ENCODE assay signal across 20 cellular contexts in the genomic region with DNA sequence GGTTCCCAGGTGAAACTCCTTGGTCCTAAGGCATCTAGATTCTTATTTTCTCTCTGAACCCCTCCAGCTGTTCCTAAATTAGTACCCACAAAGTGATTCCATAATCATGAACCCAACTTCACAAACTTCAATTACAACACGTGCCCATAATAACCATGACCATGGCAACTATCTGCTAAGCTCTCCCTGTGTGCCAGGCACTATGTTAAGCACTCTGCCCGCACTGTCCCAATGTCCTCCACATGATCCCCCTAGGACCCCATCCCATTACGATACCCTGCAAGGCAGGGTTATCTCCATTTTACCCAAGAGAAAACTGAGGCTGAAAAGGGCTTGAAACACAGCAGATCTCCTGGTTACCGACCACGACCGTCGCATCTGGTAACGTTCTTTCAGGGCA. TPM values are rescaled to one million over a fixed set of nuclear protein-coding genes. Genes with fewer than 3 reads are reported as not detected.
DNase-seq lines count a peak whose midpoint lies in the region; ATAC-seq and TF ChIP-seq lines count a peak whose summit lies in the region.
"Had no signal": no experiment of that assay in that cellular context is flagged by ENCODE, and none has a peak within 500 bp of the region (broad histone marks: within the 10 kb centered on the region; RNA-seq: fewer than 3 reads in every experiment).

No MANE protein-coding gene starts in this region.

- intact Hi-C loops in Calu3 (cut with micrococcal nuclease; ENCODE audit: unreplicated experiment) (no loop called here), heart left ventricle (cut with DNase I) (loop anchor here in 7 of 10 donors (2.0 to 10.0 kb wide), 6 partner anchors 56 to 714 kb away; no protein-coding TSS in a partner anchor), psoas muscle (cut with DNase I) (loop anchor here in 1 of 2 donors (5.0 kb wide), 1 partner anchor 696 kb away; no protein-coding TSS in a partner anchor), A673 (cut with micrococcal nuclease; ENCODE audit: unreplicated experiment) (no loop called here)

- no peaks in the 10 kb centered on the region for H3K36me3 ChIP-seq in heart left ventricle
- H3K36me3 ChIP-seq in psoas muscle (ENCODE audit: insufficient read depth in 1 of 2, low read depth in 1 of 2) = peaks cover 0 to 5% of the 10 kb centered on the region in 2 donors
- H3K36me3 ChIP-seq in A673 (ENCODE audit: insufficient read depth, low read length, poor library complexity, severe bottlenecking) = no peaks in the 10 kb centered on the region
- H3K36me3 ChIP-seq: BE2C, SJCRH30 had no signal

- no peak for TF ChIP-seq POLR2A in heart left ventricle (IDR thresholded peaks at IDR 0.05)

- H3K36me3 Mint-ChIP-seq in activated naive CD4-positive, alpha-beta T cell treated with anti-CD3 and anti-CD28 coated beads, Interleukin-2, amount 50 U/mL, for 24 hours = peaks cover 7% of the 10 kb centered on the region
- peaks cover 10% of the 10 kb centered on the region for H3K36me3 Mint-ChIP-seq in activated naive CD4-positive, alpha-beta T cell treated with anti-CD3 and anti-CD28 coated beads, Interleukin-2, amount 10 ng/mL, durations not matched to agents 7 days and 5 days
- no peaks in the 10 kb centered on the region for H3K36me3 Mint-ChIP-seq in Calu3 (ENCODE audit: insufficient read depth, unreplicated experiment)

- ATAC-seq in heart left ventricle (peak; percentile 65 to 76 (median 69)), psoas muscle (no peak), GM18519 (IDR thresholded peaks at IDR 0.05; ENCODE audit: low FRiP score, unreplicated experiment) (no peak), GM19452 (IDR thresholded peaks at IDR 0.05; ENCODE audit: unreplicated experiment) (no peak)

- H3K27ac Mint-ChIP-seq in activated naive CD4-positive, alpha-beta T cell treated with anti-CD3 and anti-CD28 coated beads, Interleukin-2, amount 50 U/mL, for 24 hours = peak overlapping the region; percentile 43
- H3K27ac Mint-ChIP-seq in activated naive CD4-positive, alpha-beta T cell treated with anti-CD3 and anti-CD28 coated beads, Interleukin-2, amount 10 ng/mL, durations not matched to agents 7 days and 5 days = no peak overlapping the region
- H3K27ac Mint-ChIP-seq in Calu3 (ENCODE audit: unreplicated experiment) = peak overlapping the region; percentile 43

- no peaks in the 10 kb centered on the region for H3K27me3 Mint-ChIP-seq in activated naive CD4-positive, alpha-beta T cell treated with anti-CD3 and anti-CD28 coated beads, Interleukin-2, amount 50 U/mL, for 24 hours
- no peaks in the 10 kb centered on the region for H3K27me3 Mint-ChIP-seq in activated naive CD4-positive, alpha-beta T cell treated with anti-CD3 and anti-CD28 coated beads, Interleukin-2, amount 10 ng/mL, durations not matched to agents 7 days and 5 days
- H3K27me3 Mint-ChIP-seq in Calu3 (ENCODE audit: unreplicated experiment) = no peaks in the 10 kb centered on the region

- no peaks in the 10 kb centered on the region for H3K27me3 ChIP-seq in heart left ventricle
- no peaks in the 10 kb centered on the region for H3K27me3 ChIP-seq in psoas muscle (ENCODE audit: insufficient read depth in 3 of 3, low read length in 2 of 3)
- H3K27me3 ChIP-seq in A673 (replicated peaks; ENCODE audit: insufficient read depth, low read depth, low read length, poor library complexity) = no peaks in the 10 kb centered on the region
- H3K27me3 ChIP-seq: BE2C, SJCRH30 had no signal

- H3K4me3 Mint-ChIP-seq in activated naive CD4-positive, alpha-beta T cell treated with anti-CD3 and anti-CD28 coated beads, Interleukin-2, amount 50 U/mL, for 24 hours = no peak overlapping the region
- no peak overlapping the region for H3K4me3 Mint-ChIP-seq in activated naive CD4-positive, alpha-beta T cell treated with anti-CD3 and anti-CD28 coated beads, Interleukin-2, amount 10 ng/mL, durations not matched to agents 7 days and 5 days
- H3K4me3 Mint-ChIP-seq in Calu3 (ENCODE audit: low read depth, unreplicated experiment) = no peak overlapping the region
- H3K4me3 Mint-ChIP-seq: CD8-positive, alpha-beta memory T cell had no signal

- 56 to 65% (median 59%) methylated on average over 8 of the region's 8 CpGs for WGBS in heart left ventricle, 4 donors
- 27 to 32% (median 28%) methylated on average over 8 of the region's 8 CpGs for WGBS in psoas muscle, 3 donors

- no peak overlapping the region for H3K4me3 ChIP-seq in heart left ventricle
- H3K4me3 ChIP-seq in psoas muscle = peak overlapping the region; percentile 33
- H3K4me3 ChIP-seq in A673 (ENCODE audit: low read depth, low read length, poor library complexity, severe bottlenecking) = no peak overlapping the region
- H3K4me3 ChIP-seq: PC-9, SJCRH30 had no signal

- H3K9me3 ChIP-seq in heart left ventricle (peaks cover 0 to 14% (median under 1%) of the 10 kb centered on the region in 12 donors), psoas muscle (no peaks in the 10 kb centered on the region), A673 (ENCODE audit: low read depth, low read length, poor library complexity, severe bottlenecking) (no peaks in the 10 kb centered on the region)
- H3K9me3 ChIP-seq: BE2C, SJCRH30 had no signal

- TF ChIP-seq CTCF in Calu3 (IDR thresholded peaks at IDR 0.05; ENCODE audit: unreplicated experiment) (no peak), heart left ventricle (IDR thresholded peaks at IDR 0.05) (no peak), psoas muscle (IDR thresholded peaks at IDR 0.05) (no peak), A673 (conservative IDR thresholded peaks at IDR 0.05; ENCODE audit: low read depth, low read length) (no peak)

- DNase-seq in activated naive CD4-positive, alpha-beta T cell treated with anti-CD3 and anti-CD28 coated beads, Interleukin-2, amount 10 ng/mL, durations not matched to agents 7 days and 5 days = no peak
- DNase-seq in Calu3 (no peak), heart left ventricle (peak in 1 of 5 donors; percentile 50), psoas muscle (no peak), A673 (ENCODE audit: low spot score) (no peak)
- DNase-seq: 8988T; BE2C; CD8-positive, alpha-beta memory T cell; DMS79; NCI-H1436; NCI-H1930; NCI-H345; NCI-H524 treated with DMSO at 0.1 percent for 48 hours; PC-9; SJCRH30 had no signal

- peaks cover 70% of the 10 kb centered on the region for H3K4me1 Mint-ChIP-seq in activated naive CD4-positive, alpha-beta T cell treated with anti-CD3 and anti-CD28 coated beads, Interleukin-2, amount 50 U/mL, for 24 hours
- peaks cover 12% of the 10 kb centered on the region for H3K4me1 Mint-ChIP-seq in activated naive CD4-positive, alpha-beta T cell treated with anti-CD3 and anti-CD28 coated beads, Interleukin-2, amount 10 ng/mL, durations not matched to agents 7 days and 5 days
- peaks cover 40% of the 10 kb centered on the region for H3K4me1 Mint-ChIP-seq in Calu3 (ENCODE audit: low read depth, unreplicated experiment)

- H3K9me3 Mint-ChIP-seq in activated naive CD4-positive, alpha-beta T cell treated with anti-CD3 and anti-CD28 coated beads, Interleukin-2, amount 50 U/mL, for 24 hours = no peaks in the 10 kb centered on the region
- peaks cover 11% of the 10 kb centered on the region for H3K9me3 Mint-ChIP-seq in activated naive CD4-positive, alpha-beta T cell treated with anti-CD3 and anti-CD28 coated beads, Interleukin-2, amount 10 ng/mL, durations not matched to agents 7 days and 5 days
- H3K9me3 Mint-ChIP-seq in Calu3 (ENCODE audit: low read depth, unreplicated experiment) = no peaks in the 10 kb centered on the region

- H3K27ac ChIP-seq in heart left ventricle = peak overlapping the region; percentile 33 to 82 (median 78)
- peak overlapping the region; percentile 95 for H3K27ac ChIP-seq in psoas muscle
- no peak overlapping the region for H3K27ac ChIP-seq in A673 (ENCODE audit: low read depth, low read length, poor library complexity, severe bottlenecking)
- H3K27ac ChIP-seq: KMS-11, PC-9, RWPE1, SJCRH30 had no signal

- CTCF ChIA-PET in activated naive CD4-positive, alpha-beta T cell treated with anti-CD3 and anti-CD28 coated beads, Interleukin-2, amount 10 ng/mL, durations not matched to agents 7 days and 5 days (lab: Charles Lee) = no interaction called here
- CTCF ChIA-PET in Calu3 (lab: Charles Lee) (interaction anchor here (1.1 to 2.5 kb wide), 3 partner anchors 12 to 62 kb away, joined by 3 to 14 read pairs (median 3); no protein-coding TSS in a partner anchor), A673 (lab: Charles Lee) (no interaction called here)

- no TSS peak for BruUV-seq in Calu3 (replicated peaks; lab: Mats Ljungman, UMichigan)
- no TSS peak for BruUV-seq in A673 (replicated peaks; lab: Mats Ljungman, UMichigan)

- POLR2A ChIA-PET in A673 (lab: Charles Lee; ENCODE audit: low non-redundant PET) = no interaction called here

- H3K4me1 ChIP-seq in heart left ventricle (peaks cover 0 to 54% (median 24%) of the 10 kb centered on the region in 12 donors), psoas muscle (peaks cover 70% of the 10 kb centered on the region), A673 (ENCODE audit: insufficient read depth, low read length, poor library complexity, severe bottlenecking) (peaks cover 7% of the 10 kb centered on the region)
- H3K4me1 ChIP-seq: BE2C had no signal

RNA-seq across cellular contexts. Expression of gene ZNF622, which starts 25.3 kb away (rescaled TPM):
- total RNA-seq in Calu3 (2022) (28.6 and 31.5 TPM in 2 replicates), heart left ventricle (10 to 100 TPM; 43.7 to 97.3 (median 58.4) TPM), psoas muscle (10 to 100 TPM; 11.8 to 77.2 (median 24.7) TPM), A673 (2021) (31.3 and 36.0 TPM in 2 replicates)
- polyA plus RNA-seq in heart left ventricle (100 to 1,000 TPM in 1 of 2 donors, 10 to 100 TPM in 1; 48.9 to 171 TPM), psoas muscle (100 to 1,000 TPM in 1 of 3 donors, 10 to 100 TPM in 2; 43.5 to 142 (median 75.8) TPM)

Comparison
In these comparisons a context has a peak if more than half of its experiments do, and no peak if none do; other contexts are left out.
1. ATAC-seq: peak in heart left ventricle (4 of 4); none in psoas muscle (0 of 4), GM18519 (single experiment) and GM19452 (single experiment).
2. intact Hi-C loops: an anchor here in heart left ventricle (2.0 to 10.0 kb wide); none called in Calu3 and A673.